ENCODE assay signal across 27 cellular contexts in the genomic region with DNA sequence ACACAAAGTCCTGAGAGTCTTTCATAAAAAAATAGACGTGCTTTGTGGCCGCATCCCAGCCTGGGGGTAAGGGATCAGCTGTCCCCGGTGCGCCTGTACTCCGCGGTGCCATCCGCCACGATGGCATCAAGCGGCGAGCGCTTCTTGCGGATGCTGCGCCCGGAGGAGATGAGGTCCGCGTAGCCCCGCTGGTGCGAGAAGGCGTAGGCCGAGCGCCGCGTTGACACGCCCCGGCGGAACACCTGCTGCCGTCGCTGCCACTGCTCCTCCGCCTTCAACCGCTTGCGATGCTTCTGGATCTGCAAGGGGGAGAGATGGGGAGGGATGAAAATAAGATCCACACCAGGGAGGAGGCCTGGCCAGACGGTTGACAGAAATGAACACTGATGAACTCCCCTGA.
"Had no signal": no experiment of that assay in that cellular context is flagged by ENCODE, and none has a peak within 500 bp of the region (broad histone marks: within the 10 kb centered on the region; RNA-seq: fewer than 3 reads in every experiment).

No MANE protein-coding gene starts in this region.

- H3K36me3 Mint-ChIP-seq: neural progenitor cell had no signal

- ATAC-seq: foreskin keratinocyte; left cardiac atrium; natural killer cell treated with Interleukin-12 subunit alpha and Interleukin-12 subunit beta and Interleukin-15 and Interleukin-18, amount 100 ng/mL, for 72 hours; psoas muscle had no signal

- H3K27me3 Mint-ChIP-seq: natural killer cell treated with Interleukin-12 subunit alpha and Interleukin-12 subunit beta and Interleukin-15 and Interleukin-18, amount 100 ng/mL, for 72 hours had no signal

- H3K9ac ChIP-seq: neural progenitor cell, parathyroid adenoma had no signal

- H2AFZ ChIP-seq: hepatocyte, neural progenitor cell, parathyroid adenoma had no signal

- H3K4me2 ChIP-seq: hepatocyte, neural progenitor cell had no signal

- H3K79me2 ChIP-seq: parathyroid adenoma had no signal

- H3K4me1 ChIP-seq: foreskin keratinocyte, neural progenitor cell, parathyroid adenoma, psoas muscle, sigmoid colon, transverse colon had no signal

- H3K4me3 Mint-ChIP-seq: endodermal cell; mesothelial cell of epicardium; natural killer cell treated with Interleukin-12 subunit alpha and Interleukin-12 subunit beta and Interleukin-15 and Interleukin-18, amount 100 ng/mL, for 72 hours; neural progenitor cell had no signal

- H3K36me3 ChIP-seq: neural progenitor cell had no signal

- DNase-seq: cerebellar nuclear complex; dermis blood vessel endothelial cell; effector CD4-positive, alpha-beta T cell; endodermal cell; erythroblast; foreskin keratinocyte; kidney; left cardiac atrium; occipital lobe; psoas muscle; sigmoid colon; stimulated activated CD4-positive, alpha-beta T cell treated with anti-CD3 and anti-CD28 coated beads, Interleukin-2, amount 100 ng/mL, for 24 hours; stimulated activated CD4-positive, alpha-beta T cell treated with anti-CD3 and anti-CD28 coated beads, Interleukin-4, amount 100 ng/mL, for 4 hours; stimulated activated naive CD4-positive, alpha-beta T cell; stomach; substantia nigra; transverse colon had no signal

- H3K9me3 ChIP-seq: psoas muscle, sigmoid colon, thoracic aorta, transverse colon had no signal

- H3K4me3 ChIP-seq: hepatocyte, neural progenitor cell, psoas muscle, sigmoid colon, skin epidermis, stomach, thoracic aorta, transverse colon had no signal

- H3K27ac Mint-ChIP-seq: endodermal cell; mesothelial cell of epicardium; natural killer cell treated with Interleukin-12 subunit alpha and Interleukin-12 subunit beta and Interleukin-15 and Interleukin-18, amount 100 ng/mL, for 72 hours; neural progenitor cell had no signal

- H3K27ac ChIP-seq: foreskin keratinocyte, hepatocyte, neural progenitor cell, parathyroid adenoma, psoas muscle, sigmoid colon, skin epidermis, transverse colon had no signal

- H3K9me3 Mint-ChIP-seq: mesothelial cell of epicardium; natural killer cell treated with Interleukin-12 subunit alpha and Interleukin-12 subunit beta and Interleukin-15 and Interleukin-18, amount 100 ng/mL, for 72 hours; neural progenitor cell had no signal

- H3K4me1 Mint-ChIP-seq: endodermal cell, neural progenitor cell had no signal

- FAIRE-seq: colon, endothelial cell of umbilical vein, kidney, urothelium cell line had no signal

- H3K27me3 ChIP-seq: foreskin keratinocyte, hepatocyte, neural progenitor cell, sigmoid colon, stomach, transverse colon had no signal
